Comparison of ENCODE assay signal across 8 cellular contexts in genomic region chr1:228087771-228088251, GRCh38. TPM values are rescaled to one million over a fixed set of nuclear protein-coding genes. Genes with fewer than 3 reads are reported as not detected.
DNase-seq lines count a peak whose midpoint lies in the region; ATAC-seq and TF ChIP-seq lines count a peak whose summit lies in the region.

No MANE protein-coding gene starts in this region.

- H3K27ac ChIP-seq in C4-2B (peak overlapping the region; percentile 83), SJCRH30 (no peak overlapping the region)

- H3K9me3 Mint-ChIP-seq in MCF 10A (ENCODE audit: unreplicated experiment) (no peaks in the 10 kb centered on the region), memory B cell (no peaks in the 10 kb centered on the region)

- no peak for ATAC-seq in memory B cell (ENCODE audit: low read depth)

- H3K27me3 Mint-ChIP-seq in MCF 10A (ENCODE audit: insufficient read depth, unreplicated experiment) (no peaks in the 10 kb centered on the region), memory B cell (no peaks in the 10 kb centered on the region)

- H3K9ac ChIP-seq in NT2/D1 (ENCODE audit: insufficient read length, low read depth) = peak overlapping the region; percentile 16

- no peak for TF ChIP-seq CTCF in C4-2B (conservative IDR thresholded peaks at IDR 0.05)
- no peak for TF ChIP-seq CTCF in MCF 10A (IDR thresholded peaks at IDR 0.05; ENCODE audit: unreplicated experiment)

- H3K9me3 ChIP-seq in NT2/D1 (ENCODE audit: insufficient read depth, low read length) (peaks cover 22% of the 10 kb centered on the region; the same call in 1 of the 2 replicates), SJCRH30 (replicated peaks) (no peaks in the 10 kb centered on the region; the same call in 1 of the 2 replicates)

- H3K36me3 ChIP-seq in NT2/D1 (ENCODE audit: insufficient read depth, insufficient read length, low read length) (peaks cover 87% of the 10 kb centered on the region), SJCRH30 (peaks cover 62% of the 10 kb centered on the region)

- H3K27ac Mint-ChIP-seq in MCF 10A (ENCODE audit: low read depth, unreplicated experiment) (peak overlapping the region; percentile 78), memory B cell (peak overlapping the region; percentile 79)

- H3K4me3 Mint-ChIP-seq in MCF 10A (ENCODE audit: unreplicated experiment) (peak overlapping the region; percentile 77), memory B cell (peak overlapping the region; percentile 56)

- DNase-seq in NT2/D1 (ENCODE audit: low read depth, low spot score) (no peak), MCF 10A (ENCODE audit: unreplicated experiment) (peak; percentile 95), memory B cell (ENCODE audit: low spot score in 2 of 2) (no peak), NCI-H510A treated with DMSO at 0.1 percent for 48 hours (lab: John Stamatoyannopoulos, UW) (no peak), SJCRH30 (no peak), Ammon's horn (ENCODE audit: low spot score) (no peak), amniotic stem cell (lab: John Stamatoyannopoulos, UW) (no peak)

- no peaks in the 10 kb centered on the region for H3K27me3 ChIP-seq in NT2/D1 (ENCODE audit: insufficient read depth, insufficient read length)
- no peaks in the 10 kb centered on the region for H3K27me3 ChIP-seq in SJCRH30

- POLR2A ChIA-PET in MCF 10A (lab: Yijun Ruan, JAX) = interaction anchor here (0.6 to 7.9 kb wide), 14 partner anchors 12 to 369 kb away, joined by 3 to 56 read pairs (median 4); partner anchors contain the start of genes GUK1 and MRPL55

- H3K4me1 ChIP-seq in NT2/D1 (ENCODE audit: insufficient read depth, insufficient read length) = peaks cover 24% of the 10 kb centered on the region
- peaks cover 25% of the 10 kb centered on the region; the same call in 1 of the 2 replicates for H3K4me1 ChIP-seq in SJCRH30

- no TSS peak for BruUV-seq in MCF 10A (replicated peaks; lab: Mats Ljungman, UMichigan)

- H3K36me3 Mint-ChIP-seq in MCF 10A (ENCODE audit: insufficient read depth, unreplicated experiment) (peaks cover 80% of the 10 kb centered on the region), memory B cell (peaks cover 5% of the 10 kb centered on the region)

- CTCF ChIA-PET in MCF 10A (lab: Yijun Ruan, JAX) = interaction anchor here (0.6 to 7.4 kb wide), 8 partner anchors 14 to 89 kb away, joined by 3 to 72 read pairs (median 4); no protein-coding TSS in a partner anchor

- H3K4me3 ChIP-seq in NT2/D1 (ENCODE audit: insufficient read length, low read depth) (no peak overlapping the region), SJCRH30 (no peak overlapping the region)

- H3K4me1 Mint-ChIP-seq in MCF 10A (ENCODE audit: insufficient read depth, unreplicated experiment) (peaks cover 82% of the 10 kb centered on the region), memory B cell (peaks cover 81% of the 10 kb centered on the region)

- intact Hi-C loops in MCF 10A (cut with micrococcal nuclease) = loop anchor here (5.0 kb wide), 1 partner anchor 141 kb away; the partner anchor contains the start of gene WNT9A

RNA-seq across cellular contexts. Expression of gene ARF1, which starts 5.3 kb away (rescaled TPM):
- 870 and 1,140 TPM in 2 replicates for total RNA-seq in MCF 10A (2022)
- total RNA-seq in SJCRH30 (2014; rRNA removed; shearing (Covaris generic)) = 291 and 309 TPM in 2 replicates

RNA-seq across cellular contexts. Expression of gene C1orf35, which starts 15.3 kb away (rescaled TPM):
- total RNA-seq in MCF 10A (2022) = 48.9 and 49.2 TPM in 2 replicates
- total RNA-seq in SJCRH30 (2014; rRNA removed; shearing (Covaris generic)) = 19.9 and 22.8 TPM in 2 replicates

RNA-seq across cellular contexts. Expression of gene MRPL55, which starts 21.3 kb away (rescaled TPM):
- total RNA-seq in MCF 10A (2022) = 85.4 and 111 TPM in 2 replicates
- 48.5 and 64.6 TPM in 2 replicates for total RNA-seq in SJCRH30 (2014; rRNA removed; shearing (Covaris generic))

RNA-seq across cellular contexts. Expression of gene GUK1, which starts 52.3 kb away (rescaled TPM):
- total RNA-seq in MCF 10A (2022) = 495 and 510 TPM in 2 replicates
- 114 and 137 TPM in 2 replicates for total RNA-seq in SJCRH30 (2014; rRNA removed; shearing (Covaris generic))
